9 cellular contexts compared by ENCODE assay signal in genomic region chr6:10741643-10742042, GRCh38. TPM values are rescaled to one million over a fixed set of nuclear protein-coding genes. Genes with fewer than 3 reads are reported as not detected.
DNase-seq lines count a peak whose midpoint lies in the region; ATAC-seq, FAIRE-seq and TF ChIP-seq lines count a peak whose summit lies in the region.
"Not testable (repeated sequence)": the region's sequence is repeated elsewhere in the genome, so short reads cannot be mapped to it uniquely, and the experiment has no call there.
"Had no signal": no experiment of that assay in that cellular context is flagged by ENCODE, and none has a peak within 500 bp of the region (broad histone marks: within the 10 kb centered on the region; RNA-seq: fewer than 3 reads in every experiment).

No MANE protein-coding gene starts in this region.

- not testable (repeated sequence) for H3K27me3 Mint-ChIP-seq in activated CD4-positive, alpha-beta T cell treated with anti-CD3 and anti-CD28 coated beads for 36 hours; activated CD8-positive, alpha-beta T cell treated with anti-CD3 and anti-CD28 coated beads for 36 hours

- WGBS in A549 (ENCODE audit: missing lambda C conversion rate), result 90% methylated on average over 4 of the region's 4 CpGs
- WGBS in HepG2 (ENCODE audit: low lambda C conversion rate), result 87% methylated on average over 4 of the region's 4 CpGs

- H3K27me3 ChIP-seq in SJCRH30; HepG2 (ENCODE audit: control insufficient read depth in 1 of 2, insufficient read depth in 2 of 2, low read length in 2 of 2): not testable (repeated sequence)

- H3K4me2 ChIP-seq in A549; HepG2 (ENCODE audit: low read depth, low read length): not testable (repeated sequence)

- BruUV-seq in HepG2 (replicated peaks; lab: Mats Ljungman, UMichigan), result not testable (repeated sequence)

- intact Hi-C loops in activated CD4-positive, alpha-beta T cell treated with anti-CD3 and anti-CD28 coated beads for 36 hours (cut with DNase I, micrococcal nuclease); activated CD8-positive, alpha-beta T cell treated with anti-CD3 and anti-CD28 coated beads for 36 hours (cut with micrococcal nuclease); HepG2 (cut with micrococcal nuclease; ENCODE audit: unreplicated experiment): not testable (repeated sequence)

- H3K4me1 Mint-ChIP-seq in activated CD4-positive, alpha-beta T cell treated with anti-CD3 and anti-CD28 coated beads for 36 hours; activated CD8-positive, alpha-beta T cell treated with anti-CD3 and anti-CD28 coated beads for 36 hours (ENCODE audit: low read depth): not testable (repeated sequence)

- not testable (repeated sequence) for H3K9ac ChIP-seq in HepG2 (ENCODE audit: insufficient read depth, low read depth, low read length)

- not testable (repeated sequence) for H3K36me3 ChIP-seq in SJCRH30; HepG2 (replicated peaks in 1 of 2; ENCODE audit: control insufficient read depth in 1 of 2, insufficient read depth in 2 of 2, low read length in 2 of 2)

- not testable (repeated sequence) for DNase-seq in A549 (ENCODE audit: low read depth in 1 of 2, low spot score in 1 of 2); SJCRH30; HepG2 (ENCODE audit: low spot score)
- peak; percentile 17 for DNase-seq in activated CD4-positive, alpha-beta T cell treated with anti-CD3 and anti-CD28 coated beads for 36 hours
- peak; percentile 26 for DNase-seq in activated CD8-positive, alpha-beta T cell treated with anti-CD3 and anti-CD28 coated beads for 36 hours
- DNase-seq in coronary artery (ENCODE audit: low spot score) (peak; percentile 11), erythroblast (lab: John Stamatoyannopoulos, UW) (peak; percentile 20 to 37)

- not testable (repeated sequence) for H3K36me3 Mint-ChIP-seq in activated CD4-positive, alpha-beta T cell treated with anti-CD3 and anti-CD28 coated beads for 36 hours (ENCODE audit: low read depth); activated CD8-positive, alpha-beta T cell treated with anti-CD3 and anti-CD28 coated beads for 36 hours (ENCODE audit: low read depth)

- CTCF ChIA-PET in A549 (lab: Yijun Ruan, JAX), result interaction anchor here (1.0 kb wide), 1 partner anchor 60 kb away, joined by 5 read pairs; no protein-coding TSS in a partner anchor
- CTCF ChIA-PET in activated CD4-positive, alpha-beta T cell treated with anti-CD3 and anti-CD28 coated beads for 36 hours (lab: Charles Lee); HepG2 (lab: Yijun Ruan, JAX; ENCODE audit: low intra/inter-chr PET ratio, low total read pairs): not testable (repeated sequence)
- CTCF ChIA-PET in activated CD8-positive, alpha-beta T cell treated with anti-CD3 and anti-CD28 coated beads for 36 hours (lab: Charles Lee), result interaction anchor here (0.9 kb wide), 1 partner anchor 18 kb away, joined by 4 read pairs; no protein-coding TSS in a partner anchor

- POLR2A ChIA-PET in A549 (lab: Yijun Ruan, JAX), result interaction anchor here (1.2 kb wide), 1 partner anchor 19 kb away, joined by 4 read pairs; the partner anchor contains the start of gene TMEM14C
- POLR2A ChIA-PET in activated CD4-positive, alpha-beta T cell treated with anti-CD3 and anti-CD28 coated beads for 36 hours (lab: Charles Lee), result interaction anchor here (0.5 kb wide), 1 partner anchor 47 kb away, joined by 5 read pairs; the partner anchor contains the start of gene PAK1IP1
- POLR2A ChIA-PET in activated CD8-positive, alpha-beta T cell treated with anti-CD3 and anti-CD28 coated beads for 36 hours (lab: Charles Lee), result not testable (repeated sequence)
- POLR2A ChIA-PET in HepG2 (lab: Yijun Ruan, JAX), result interaction anchor here (4.4 kb wide), 1 partner anchor 20 kb away, joined by 42 read pairs; the partner anchor contains the start of gene TMEM14C

- not testable (repeated sequence) for TF ChIP-seq CTCF in A549 (IDR thresholded peaks at IDR 0.05); activated CD8-positive, alpha-beta T cell treated with anti-CD3 and anti-CD28 coated beads for 36 hours (IDR thresholded peaks at IDR 0.05); coronary artery (IDR thresholded peaks at IDR 0.05); HepG2 (CRISPR knock-in tag; IDR thresholded peaks at IDR 0.05)

- not testable (repeated sequence) for TF ChIP-seq POLR2A in A549 (IDR thresholded peaks at IDR 0.05; ENCODE audit: low read length); erythroblast (IDR thresholded peaks at IDR 0.05; ENCODE audit: low read length); HepG2 (IDR thresholded peaks at IDR 0.05; ENCODE audit: insufficient read depth in 1 of 2, low read depth in 2 of 2, low read length in 2 of 2)

- not testable (repeated sequence) for H2AFZ ChIP-seq in HepG2 (ENCODE audit: low read length)

- not testable (repeated sequence) for H3K4me3 Mint-ChIP-seq in activated CD4-positive, alpha-beta T cell treated with anti-CD3 and anti-CD28 coated beads for 36 hours; activated CD8-positive, alpha-beta T cell treated with anti-CD3 and anti-CD28 coated beads for 36 hours

- not testable (repeated sequence) for H3K79me2 ChIP-seq in HepG2 (ENCODE audit: insufficient read depth, low read length)

- H3K9me3 ChIP-seq in A549; SJCRH30 (replicated peaks); HepG2 (ENCODE audit: low read length): not testable (repeated sequence)

- not testable (repeated sequence) for ATAC-seq in A549; activated CD4-positive, alpha-beta T cell treated with anti-CD3 and anti-CD28 coated beads for 36 hours; activated CD8-positive, alpha-beta T cell treated with anti-CD3 and anti-CD28 coated beads for 36 hours; HepG2

- H3K4me1 ChIP-seq in A549; SJCRH30; HepG2 (ENCODE audit: insufficient read depth, low read length): not testable (repeated sequence)

- in situ Hi-C loops in HepG2 (cut with HindIII; ENCODE audit: extremely low pct_ligation_motif_present, low pct_unique_long_range_greater_than_20kb), result not testable (repeated sequence)

- TF ChIP-seq RAD21 in A549 (conservative IDR thresholded peaks at IDR 0.05 in 1 of 2, IDR thresholded peaks at IDR 0.05 in 1 of 2); HepG2 (CRISPR knock-in tag; IDR thresholded peaks at IDR 0.05): not testable (repeated sequence)

- not testable (repeated sequence) for H3K4me3 ChIP-seq in A549; SJCRH30; coronary artery; HepG2 (replicated peaks in 1 of 3; ENCODE audit: insufficient read depth in 1 of 3, low read depth in 2 of 3, low read length in 3 of 3)

- H4K20me1 ChIP-seq in HepG2 (ENCODE audit: insufficient read depth, low read length), result not testable (repeated sequence)

- not testable (repeated sequence) for H3K27ac ChIP-seq in A549; coronary artery; HepG2 (ENCODE audit: extremely low read length, insufficient read depth, low read length)
- peak overlapping the region; percentile 41 for H3K27ac ChIP-seq in SJCRH30

- TF ChIP-seq EP300 in A549 (IDR thresholded peaks at IDR 0.05); HepG2 (IDR thresholded peaks at IDR 0.05; ENCODE audit: low read depth in 2 of 2, low read length in 2 of 2); HepG2 (CRISPR knock-in tag; IDR thresholded peaks at IDR 0.05; ENCODE audit: borderline replicate concordance): not testable (repeated sequence)

- not testable (repeated sequence) for H3K27ac Mint-ChIP-seq in activated CD4-positive, alpha-beta T cell treated with anti-CD3 and anti-CD28 coated beads for 36 hours; activated CD8-positive, alpha-beta T cell treated with anti-CD3 and anti-CD28 coated beads for 36 hours

- not testable (repeated sequence) for FAIRE-seq in A549 (lab: Jason Lieb, UNC); HepG2 (lab: Jason Lieb, UNC)

- not testable (repeated sequence) for H3K9me3 Mint-ChIP-seq in activated CD4-positive, alpha-beta T cell treated with anti-CD3 and anti-CD28 coated beads for 36 hours (ENCODE audit: low read depth); activated CD8-positive, alpha-beta T cell treated with anti-CD3 and anti-CD28 coated beads for 36 hours

RNA-seq across cellular contexts. Expression of gene TMEM14B, which starts 6.0 kb away (rescaled TPM):
- polyA plus RNA-seq in A549 (2011; rRNA removed) (113 and 177 TPM in 2 replicates), A549 (2017; fragmentation: RNase III; extraction: RNeasy Plus Mini Kit Qiagen cat#74134 plus additional on column Dnase treatment) (118 to 152 TPM (median 121 TPM) in 3 replicates), HepG2 (2011; rRNA removed) (86.9 and 133 TPM in 2 replicates)
- 112 and 120 TPM in 2 replicates for polyA plus RNA-seq in A549 (2012; cell fraction: cytosol; rRNA removed)
- polyA plus RNA-seq in A549 (2012; cell fraction: nucleus; rRNA removed), result 35.5 and 56.5 TPM in 2 replicates
- 29.2 and 36.2 TPM in 2 replicates for polyA minus RNA-seq in A549 (2011; rRNA and poly(A)+ RNA removed)
- 68.8 and 73.7 TPM in 2 replicates for total RNA-seq in SJCRH30 (2014; rRNA removed; shearing (Covaris generic))
- total RNA-seq in activated CD4-positive, alpha-beta T cell treated with anti-CD3 and anti-CD28 coated beads for 36 hours, result 10 to 100 TPM; 77.2 to 99.3 TPM
- 10 to 100 TPM; 92.1 to 94.2 TPM for total RNA-seq in activated CD8-positive, alpha-beta T cell treated with anti-CD3 and anti-CD28 coated beads for 36 hours
- 191 and 200 TPM in 2 replicates for total RNA-seq in HepG2 (2016; rRNA removed; fragmentation: Illumina TruSeq; extraction: Trizol)
- 220 and 308 TPM in 2 replicates for total RNA-seq in HepG2 (2016; cell fraction: cytosol; rRNA removed; fragmentation: Illumina TruSeq; extraction: Trizol; ENCODE audit: low read depth)
- 192 and 194 TPM in 2 replicates for total RNA-seq in HepG2 (2016; cell fraction: insoluble cytoplasmic fraction; rRNA removed; fragmentation: Illumina TruSeq; extraction: Trizol)
- 279 and 333 TPM in 2 replicates for total RNA-seq in HepG2 (2016; cell fraction: membrane; rRNA removed; fragmentation: Illumina TruSeq; extraction: Trizol)
- total RNA-seq in HepG2 (2016; cell fraction: nucleus; rRNA removed; fragmentation: Illumina TruSeq; extraction: Trizol), result 116 and 125 TPM in 2 replicates
- polyA plus RNA-seq in HepG2 (2011; cell fraction: cytosol; rRNA removed), result 90.3 and 110 TPM in 2 replicates
- 36.1 and 45.4 TPM in 2 replicates for polyA plus RNA-seq in HepG2 (2011; cell fraction: nucleus; rRNA removed)
- 61.8 and 116 TPM in 2 replicates for polyA plus RNA-seq in HepG2 (2012)
- 248 and 371 TPM in 2 replicates for polyA plus RNA-seq in HepG2 (2016; cell fraction: cytosol; fragmentation: Illumina TruSeq; extraction: Trizol; ENCODE audit: low read depth)
- polyA plus RNA-seq in HepG2 (2016; cell fraction: insoluble cytoplasmic fraction; fragmentation: Illumina TruSeq; extraction: Trizol; ENCODE audit: low read depth), result 171 and 177 TPM in 2 replicates
- 243 and 316 TPM in 2 replicates for polyA plus RNA-seq in HepG2 (2016; cell fraction: membrane; fragmentation: Illumina TruSeq; extraction: Trizol; ENCODE audit: low read depth)
- 178 and 179 TPM in 2 replicates for polyA plus RNA-seq in HepG2 (2016; cell fraction: nucleus; fragmentation: Illumina TruSeq; extraction: Trizol; ENCODE audit: insufficient read depth, low read depth)
- 57.9 and 63.5 TPM in 2 replicates for polyA minus RNA-seq in HepG2 (2011; rRNA and poly(A)+ RNA removed; ENCODE audit: low replicate concordance)
- 22.6 and 28.8 TPM in 2 replicates for polyA minus RNA-seq in HepG2 (2011; cell fraction: cytosol; rRNA and poly(A)+ RNA removed)
- 64.8 and 69.5 TPM in 2 replicates for polyA minus RNA-seq in HepG2 (2011; cell fraction: nucleus; rRNA and poly(A)+ RNA removed)

RNA-seq across cellular contexts. Expression of gene TMEM14C, which starts 18.8 kb away (rescaled TPM):
- polyA plus RNA-seq in A549 (2011; rRNA removed) (173 and 230 TPM in 2 replicates), A549 (2017; fragmentation: RNase III; extraction: RNeasy Plus Mini Kit Qiagen cat#74134 plus additional on column Dnase treatment) (152 to 178 TPM (median 161 TPM) in 3 replicates), HepG2 (2011; rRNA removed) (157 and 184 TPM in 2 replicates)
- 185 and 217 TPM in 2 replicates for polyA plus RNA-seq in A549 (2012; cell fraction: cytosol; rRNA removed)
- 111 and 117 TPM in 2 replicates for polyA plus RNA-seq in A549 (2012; cell fraction: nucleus; rRNA removed)
- 40.2 and 46.0 TPM in 2 replicates for polyA minus RNA-seq in A549 (2011; rRNA and poly(A)+ RNA removed)
- 92.3 and 97.2 TPM in 2 replicates for total RNA-seq in SJCRH30 (2014; rRNA removed; shearing (Covaris generic))
- total RNA-seq in activated CD4-positive, alpha-beta T cell treated with anti-CD3 and anti-CD28 coated beads for 36 hours, result 10 to 100 TPM; 67.6 to 81.7 TPM
- 10 to 100 TPM; 60.1 to 62.0 TPM for total RNA-seq in activated CD8-positive, alpha-beta T cell treated with anti-CD3 and anti-CD28 coated beads for 36 hours
- 163 and 184 TPM in 2 replicates for total RNA-seq in HepG2 (2016; rRNA removed; fragmentation: Illumina TruSeq; extraction: Trizol)
- 87.4 and 106 TPM in 2 replicates for total RNA-seq in HepG2 (2016; cell fraction: cytosol; rRNA removed; fragmentation: Illumina TruSeq; extraction: Trizol; ENCODE audit: low read depth)
- total RNA-seq in HepG2 (2016; cell fraction: insoluble cytoplasmic fraction; rRNA removed; fragmentation: Illumina TruSeq; extraction: Trizol), result 172 and 188 TPM in 2 replicates
- 122 and 141 TPM in 2 replicates for total RNA-seq in HepG2 (2016; cell fraction: membrane; rRNA removed; fragmentation: Illumina TruSeq; extraction: Trizol)
- 137 and 149 TPM in 2 replicates for total RNA-seq in HepG2 (2016; cell fraction: nucleus; rRNA removed; fragmentation: Illumina TruSeq; extraction: Trizol)
- 179 and 195 TPM in 2 replicates for polyA plus RNA-seq in HepG2 (2011; cell fraction: cytosol; rRNA removed)
- 50.7 TPM in 2 replicates for polyA plus RNA-seq in HepG2 (2011; cell fraction: nucleus; rRNA removed)
- polyA plus RNA-seq in HepG2 (2012), result 127 and 151 TPM in 2 replicates
- polyA plus RNA-seq in HepG2 (2016; cell fraction: cytosol; fragmentation: Illumina TruSeq; extraction: Trizol; ENCODE audit: low read depth), result 93.8 and 119 TPM in 2 replicates
- 155 and 169 TPM in 2 replicates for polyA plus RNA-seq in HepG2 (2016; cell fraction: insoluble cytoplasmic fraction; fragmentation: Illumina TruSeq; extraction: Trizol; ENCODE audit: low read depth)
- 116 and 139 TPM in 2 replicates for polyA plus RNA-seq in HepG2 (2016; cell fraction: membrane; fragmentation: Illumina TruSeq; extraction: Trizol; ENCODE audit: low read depth)
- polyA plus RNA-seq in HepG2 (2016; cell fraction: nucleus; fragmentation: Illumina TruSeq; extraction: Trizol; ENCODE audit: insufficient read depth, low read depth), result 215 and 223 TPM in 2 replicates
- polyA minus RNA-seq in HepG2 (2011; rRNA and poly(A)+ RNA removed; ENCODE audit: low replicate concordance), result 101 and 129 TPM in 2 replicates
- polyA minus RNA-seq in HepG2 (2011; cell fraction: cytosol; rRNA and poly(A)+ RNA removed), result 36.3 and 44.5 TPM in 2 replicates
- 24.2 and 24.3 TPM in 2 replicates for polyA minus RNA-seq in HepG2 (2011; cell fraction: nucleus; rRNA and poly(A)+ RNA removed)

RNA-seq across cellular contexts. Expression of gene PAK1IP1, which starts 46.9 kb away (rescaled TPM):
- polyA plus RNA-seq in A549 (2011; rRNA removed) (26.8 and 33.4 TPM in 2 replicates), A549 (2017; fragmentation: RNase III; extraction: RNeasy Plus Mini Kit Qiagen cat#74134 plus additional on column Dnase treatment) (23.1 to 30.4 TPM (median 23.5 TPM) in 3 replicates), HepG2 (2011; rRNA removed) (17.0 and 23.4 TPM in 2 replicates)
- polyA plus RNA-seq in A549 (2012; cell fraction: cytosol; rRNA removed), result 12.1 and 14.8 TPM in 2 replicates
- 5.0 and 6.4 TPM in 2 replicates for polyA plus RNA-seq in A549 (2012; cell fraction: nucleus; rRNA removed)
- 8.0 and 8.2 TPM in 2 replicates for polyA minus RNA-seq in A549 (2011; rRNA and poly(A)+ RNA removed)
- total RNA-seq in SJCRH30 (2014; rRNA removed; shearing (Covaris generic)), result 23.3 and 25.5 TPM in 2 replicates
- total RNA-seq in activated CD4-positive, alpha-beta T cell treated with anti-CD3 and anti-CD28 coated beads for 36 hours, result 10 to 100 TPM; 35.6 to 39.4 TPM
- 10 to 100 TPM; 34.2 to 35.5 TPM for total RNA-seq in activated CD8-positive, alpha-beta T cell treated with anti-CD3 and anti-CD28 coated beads for 36 hours
- total RNA-seq in HepG2 (2016; rRNA removed; fragmentation: Illumina TruSeq; extraction: Trizol), result 66.2 and 106 TPM in 2 replicates
- total RNA-seq in HepG2 (2016; cell fraction: cytosol; rRNA removed; fragmentation: Illumina TruSeq; extraction: Trizol; ENCODE audit: low read depth), result 11.9 and 13.2 TPM in 2 replicates
- 64.7 and 103 TPM in 2 replicates for total RNA-seq in HepG2 (2016; cell fraction: insoluble cytoplasmic fraction; rRNA removed; fragmentation: Illumina TruSeq; extraction: Trizol)
- total RNA-seq in HepG2 (2016; cell fraction: membrane; rRNA removed; fragmentation: Illumina TruSeq; extraction: Trizol), result 18.5 and 23.4 TPM in 2 replicates
- 27.0 and 28.3 TPM in 2 replicates for total RNA-seq in HepG2 (2016; cell fraction: nucleus; rRNA removed; fragmentation: Illumina TruSeq; extraction: Trizol)
- 11.7 and 15.1 TPM in 2 replicates for polyA plus RNA-seq in HepG2 (2011; cell fraction: cytosol; rRNA removed)
- polyA plus RNA-seq in HepG2 (2011; cell fraction: nucleus; rRNA removed), result 5.6 and 6.6 TPM in 2 replicates
- polyA plus RNA-seq in HepG2 (2012), result 21.1 and 24.1 TPM in 2 replicates
- polyA plus RNA-seq in HepG2 (2016; cell fraction: cytosol; fragmentation: Illumina TruSeq; extraction: Trizol; ENCODE audit: low read depth), result 5.7 and 6.5 TPM in 2 replicates
- 92.1 and 98.0 TPM in 2 replicates for polyA plus RNA-seq in HepG2 (2016; cell fraction: insoluble cytoplasmic fraction; fragmentation: Illumina TruSeq; extraction: Trizol; ENCODE audit: low read depth)
- polyA plus RNA-seq in HepG2 (2016; cell fraction: membrane; fragmentation: Illumina TruSeq; extraction: Trizol; ENCODE audit: low read depth), result 9.4 and 11.3 TPM in 2 replicates
- polyA plus RNA-seq in HepG2 (2016; cell fraction: nucleus; fragmentation: Illumina TruSeq; extraction: Trizol; ENCODE audit: insufficient read depth, low read depth), result 36.0 and 37.3 TPM in 2 replicates
- 15.3 and 20.5 TPM in 2 replicates for polyA minus RNA-seq in HepG2 (2011; rRNA and poly(A)+ RNA removed; ENCODE audit: low replicate concordance)
- 6.3 and 9.7 TPM in 2 replicates for polyA minus RNA-seq in HepG2 (2011; cell fraction: cytosol; rRNA and poly(A)+ RNA removed)
- polyA minus RNA-seq in HepG2 (2011; cell fraction: nucleus; rRNA and poly(A)+ RNA removed), result 7.9 and 10.6 TPM in 2 replicates

RNA-seq across cellular contexts. Expression of gene C6orf52, which starts 47.2 kb away (rescaled TPM):
- polyA plus RNA-seq in A549 (2011; rRNA removed) (2.2 and 3.2 TPM in 2 replicates), A549 (2017; fragmentation: RNase III; extraction: RNeasy Plus Mini Kit Qiagen cat#74134 plus additional on column Dnase treatment) (1.3 to 1.7 TPM (median 1.4 TPM) in 3 replicates), HepG2 (2011; rRNA removed) (0.50 TPM in 1 of 2 replicates, not detected in the other)
- 1.3 and 1.6 TPM in 2 replicates for polyA plus RNA-seq in A549 (2012; cell fraction: cytosol; rRNA removed)
- 0.32 and 0.61 TPM in 2 replicates for polyA plus RNA-seq in A549 (2012; cell fraction: nucleus; rRNA removed)
- 0.70 TPM in 1 of 2 replicates, not detected in the other for polyA minus RNA-seq in A549 (2011; rRNA and poly(A)+ RNA removed)
- total RNA-seq in SJCRH30 (2014; rRNA removed; shearing (Covaris generic)), result not detected in 2 replicates
- 1 to 10 TPM; 1.2 to 2.4 TPM for total RNA-seq in activated CD4-positive, alpha-beta T cell treated with anti-CD3 and anti-CD28 coated beads for 36 hours
- 1 to 10 TPM; 2.6 to 3.3 TPM for total RNA-seq in activated CD8-positive, alpha-beta T cell treated with anti-CD3 and anti-CD28 coated beads for 36 hours
- total RNA-seq in HepG2 (2016; rRNA removed; fragmentation: Illumina TruSeq; extraction: Trizol), result 0.53 and 0.66 TPM in 2 replicates
- total RNA-seq in HepG2 (2016; cell fraction: cytosol; rRNA removed; fragmentation: Illumina TruSeq; extraction: Trizol; ENCODE audit: low read depth), result not detected in 2 replicates
- total RNA-seq in HepG2 (2016; cell fraction: insoluble cytoplasmic fraction; rRNA removed; fragmentation: Illumina TruSeq; extraction: Trizol), result 1.0 and 1.1 TPM in 2 replicates
- total RNA-seq in HepG2 (2016; cell fraction: membrane; rRNA removed; fragmentation: Illumina TruSeq; extraction: Trizol), result not detected in 2 replicates
- not detected in 2 replicates for total RNA-seq in HepG2 (2016; cell fraction: nucleus; rRNA removed; fragmentation: Illumina TruSeq; extraction: Trizol)
- polyA plus RNA-seq in HepG2 (2011; cell fraction: cytosol; rRNA removed), result 0.35 and 0.38 TPM in 2 replicates
- not detected in 2 replicates for polyA plus RNA-seq in HepG2 (2011; cell fraction: nucleus; rRNA removed)
- polyA plus RNA-seq in HepG2 (2012), result 0.36 and 0.52 TPM in 2 replicates
- not detected in 2 replicates for polyA plus RNA-seq in HepG2 (2016; cell fraction: cytosol; fragmentation: Illumina TruSeq; extraction: Trizol; ENCODE audit: low read depth)
- 0.60 and 1.2 TPM in 2 replicates for polyA plus RNA-seq in HepG2 (2016; cell fraction: insoluble cytoplasmic fraction; fragmentation: Illumina TruSeq; extraction: Trizol; ENCODE audit: low read depth)
- not detected in 2 replicates for polyA plus RNA-seq in HepG2 (2016; cell fraction: membrane; fragmentation: Illumina TruSeq; extraction: Trizol; ENCODE audit: low read depth)
- polyA plus RNA-seq in HepG2 (2016; cell fraction: nucleus; fragmentation: Illumina TruSeq; extraction: Trizol; ENCODE audit: insufficient read depth, low read depth), result 1.4 TPM in 1 of 2 replicates, not detected in the other
- not detected in 2 replicates for polyA minus RNA-seq in HepG2 (2011; rRNA and poly(A)+ RNA removed; ENCODE audit: low replicate concordance)
- polyA minus RNA-seq in HepG2 (2011; cell fraction: cytosol; rRNA and poly(A)+ RNA removed), result not detected in 2 replicates
- not detected in 2 replicates for polyA minus RNA-seq in HepG2 (2011; cell fraction: nucleus; rRNA and poly(A)+ RNA removed)
- total RNA-seq: CD4-positive, CD25-positive, alpha-beta regulatory T cell had no signal
- polyA plus RNA-seq: CD8-positive, alpha-beta memory T cell had no signal
